ENCODE assay signal across 23 cellular contexts in the genomic region with DNA sequence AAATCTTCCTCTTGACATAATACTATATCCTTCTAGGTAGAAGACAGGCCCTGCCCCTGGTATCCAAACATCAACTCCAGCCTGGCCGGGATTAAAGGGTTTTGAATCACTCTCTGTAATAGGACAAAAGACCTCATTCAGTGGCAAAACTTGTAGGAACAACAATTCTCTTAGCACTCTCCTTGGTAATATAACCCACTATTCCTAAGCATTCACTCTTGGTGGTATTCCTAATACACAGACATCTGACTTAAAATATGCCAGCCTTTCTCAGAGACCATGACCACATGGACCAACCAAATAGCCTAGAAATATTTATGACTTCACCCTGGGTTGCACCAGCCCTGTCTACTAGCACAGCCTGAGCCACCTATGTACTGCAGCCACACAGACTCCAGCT.
"Had no signal": no experiment of that assay in that cellular context is flagged by ENCODE, and none has a peak within 500 bp of the region (broad histone marks: within the 10 kb centered on the region; RNA-seq: fewer than 3 reads in every experiment).

No MANE protein-coding gene starts in this region.

- ATAC-seq: psoas muscle had no signal

- H3K9me3 ChIP-seq: ascending aorta, left ventricle myocardium inferior, neutrophil, ovary, psoas muscle, spleen, tibial nerve had no signal

- H3K27ac ChIP-seq: ascending aorta, cardiac muscle cell, epithelial cell of prostate, left ventricle myocardium inferior, neutrophil, ovary, psoas muscle, spleen, tibial nerve, WERI-Rb-1 had no signal

- DNase-seq: activated CD4-positive, alpha-beta memory T cell treated with anti-CD3 and anti-CD28 coated beads for 36 hours; activated CD4-positive, alpha-beta T cell treated with anti-CD3 and anti-CD28 coated beads, Interleukin-2, amount 10 ng/mL, durations not matched to agents 24 days and 14 days; activated CD4-positive, CD25-positive, alpha-beta regulatory T cell treated with anti-CD3 and anti-CD28 coated beads, Interleukin-2, amount 50 U/mL, for 72 hours; activated CD8-positive, alpha-beta memory T cell treated with anti-CD3 and anti-CD28 coated beads, Interleukin-2, amount 50 U/mL, for 48 hours; activated gamma-delta T cell; activated naive CD4-positive, alpha-beta T cell treated with anti-CD3 and anti-CD28 coated beads, Interleukin-2, amount 10 ng/mL, durations not matched to agents 7 days and 5 days; activated naive CD8-positive, alpha-beta T cell treated with anti-CD3 and anti-CD28 coated beads, Interleukin-2, amount 10 ng/mL, durations not matched to agents 7 days and 5 days; activated T-cell treated with anti-CD3 and anti-CD28 coated beads, Interleukin-2, amount 50 U/mL, for 24 hours; left ventricle myocardium inferior; ovary; psoas muscle; spleen; stimulated activated CD4-positive, alpha-beta T cell treated with anti-CD3 and anti-CD28 coated beads, Interleukin-2, amount 100 ng/mL, for 48 hours; stimulated activated naive CD4-positive, alpha-beta T cell treated with Interleukin-2 at 50 U/mL for 16 hours; WERI-Rb-1 had no signal

- H3K4me1 ChIP-seq: ascending aorta, left ventricle myocardium inferior, psoas muscle, spleen, tibial nerve had no signal

- FAIRE-seq: endometrium, islet of Langerhans had no signal

- H3K36me3 ChIP-seq: ascending aorta, cardiac muscle cell, left ventricle myocardium inferior, neutrophil, ovary, spleen, tibial nerve, WERI-Rb-1 had no signal

- H3K4me3 ChIP-seq: ascending aorta, cardiac muscle cell, left ventricle myocardium inferior, lung, ovary, psoas muscle, spleen, tibial nerve had no signal

- H3K27me3 ChIP-seq: ascending aorta, cardiac muscle cell, ovary, spleen, tibial nerve had no signal
